ENCODE assay signal across 14 cellular contexts in the genomic region with DNA sequence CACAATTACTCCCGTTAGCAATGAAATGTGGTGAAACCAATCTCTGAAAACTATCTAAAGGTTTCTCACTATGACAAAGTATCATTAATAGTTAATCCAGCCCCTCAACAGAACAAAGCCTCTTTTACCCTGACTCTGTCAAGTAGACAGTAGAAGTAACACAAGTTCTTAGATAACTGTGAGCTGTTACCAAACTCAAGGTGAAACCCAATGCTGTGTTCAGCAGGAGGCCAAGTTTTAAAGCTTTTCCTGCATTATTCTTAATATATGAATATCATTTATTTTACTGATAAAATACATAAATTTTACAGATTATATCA.
A peak's percentile ranks its signal among the peaks of the same experiment; 100 is the strongest.
DNase-seq lines count a peak whose midpoint lies in the region; ATAC-seq, FAIRE-seq and TF ChIP-seq lines count a peak whose summit lies in the region.
"Had no signal": no experiment of that assay in that cellular context is flagged by ENCODE, and none has a peak within 500 bp of the region (broad histone marks: within the 10 kb centered on the region; RNA-seq: fewer than 3 reads in every experiment).

No MANE protein-coding gene starts in this region.

- CTCF ChIA-PET in GM10248 (lab: Yijun Ruan, JAX) = no interaction called here

- intact Hi-C loops in Right ventricle myocardium inferior (cut with DNase I) = no loop called here

- peak; percentile 89 for ATAC-seq in GM19452 (IDR thresholded peaks at IDR 0.05; ENCODE audit: unreplicated experiment)
- peak; percentile 66 for ATAC-seq in HG02884 (IDR thresholded peaks at IDR 0.05; ENCODE audit: unreplicated experiment)
- ATAC-seq in HG03571 (IDR thresholded peaks at IDR 0.05; ENCODE audit: unreplicated experiment) = peak; percentile 91
- ATAC-seq in Right ventricle myocardium inferior = no peak

- no peak for TF ChIP-seq POLR2A in GM12891 (IDR thresholded peaks at IDR 0.05; ENCODE audit: low read depth, low read length)

- no peak for FAIRE-seq in GM12891 (lab: Jason Lieb, UNC)
- FAIRE-seq: G401.6, H1 had no signal

- peak; percentile 72 for DNase-seq in GM10248 (ENCODE audit: extremely low spot score)
- no peak for DNase-seq in ecto neural progenitor cell (ENCODE audit: low spot score)
- DNase-seq in GM12891 (ENCODE audit: insufficient read length, low spot score) = no peak
- no peak for DNase-seq in UCSD-AML1 (lab: John Stamatoyannopoulos, UW; ENCODE audit: unreplicated experiment)
- no peak for DNase-seq in Right ventricle myocardium inferior (ENCODE audit: missing footprints)
- DNase-seq: activated CD4-positive, CD25-positive, alpha-beta regulatory T cell; erythroblast; naive B cell; NCI-H2171 had no signal

- POLR2A ChIA-PET in GM10248 (lab: Yijun Ruan, JAX) = no interaction called here

- TF ChIP-seq CTCF in GM10248 (IDR thresholded peaks at IDR 0.05; ENCODE audit: control extremely low read depth, extremely low read depth, low read depth, missing control alignments) = no peak

TF ChIP-seq in GM12891, 5 proteins besides CTCF, POLR2A, EP300 and RAD21:
- TF ChIP-seq POU2F2 (IDR thresholded peaks at IDR 0.05; ENCODE audit: low read depth, low read length) (no peak), POLR2AphosphoS5 (IDR thresholded peaks at IDR 0.05; ENCODE audit: low read depth, low read length) (no peak), SPI1 (IDR thresholded peaks at IDR 0.05; ENCODE audit: low read depth, low read length) (no peak), TAF1 (IDR thresholded peaks at IDR 0.05; ENCODE audit: low read depth, low read length) (no peak), PAX5 (IDR thresholded peaks at IDR 0.05; ENCODE audit: insufficient read depth, low read length, severe bottlenecking) (no peak)
